In genomic region chr1:226675720-226676357, GRCh38 we compare ENCODE assay signal across 7 cellular contexts.
DNase-seq lines count a peak whose midpoint lies in the region; ATAC-seq and TF ChIP-seq lines count a peak whose summit lies in the region.

No MANE protein-coding gene starts in this region.

- no peak overlapping the region for H3K4me3 ChIP-seq in HL-60 (replicated peaks; ENCODE audit: insufficient read depth, low read length)
- no peak overlapping the region for H3K4me3 ChIP-seq in esophagus (ENCODE audit: low read depth in 1 of 2, low read length in 2 of 2)

- TF ChIP-seq CTCF in HL-60 (IDR thresholded peaks at IDR 0.05; ENCODE audit: insufficient read depth, low read length) (no peak), activated B cell treated with CpG ODN at 0.5 μM for 24 hours (IDR thresholded peaks at IDR 0.05) (no peak)

- DNase-seq in HL-60 (ENCODE audit: low read depth in 1 of 2, low spot score in 1 of 2) (no peak), activated B cell treated with CpG ODN at 0.5 μM for 24 hours (no peak), NCI-H1694 treated with DMSO at 0.1 percent for 48 hours (lab: John Stamatoyannopoulos, UW) (no peak)
- no peak for DNase-seq in stimulated activated effector memory CD8-positive, alpha-beta T cell treated with anti-CD3 and anti-CD28 coated beads, Interleukin-12 subunit alpha, Interleukin-12 subunit beta, amount 100 ng/mL, for 72 hours (ENCODE audit: low spot score in 2 of 2)

- no peaks in the 10 kb centered on the region for H3K27me3 ChIP-seq in HL-60 (ENCODE audit: insufficient read depth, poor library complexity, severe bottlenecking)
- H3K27me3 ChIP-seq in esophagus (ENCODE audit: control insufficient read depth in 1 of 2, insufficient read depth in 2 of 2, low read length in 2 of 2): no peaks in the 10 kb centered on the region

- peaks cover 47% of the 10 kb centered on the region for H3K36me3 Mint-ChIP-seq in activated B cell treated with CpG ODN at 0.5 μM for 24 hours (ENCODE audit: low read depth)
- H3K36me3 Mint-ChIP-seq in stimulated activated effector memory CD8-positive, alpha-beta T cell treated with anti-CD3 and anti-CD28 coated beads, Interleukin-12 subunit alpha, Interleukin-12 subunit beta, amount 100 ng/mL, for 72 hours: peaks cover 53% of the 10 kb centered on the region

- H3K27ac Mint-ChIP-seq in activated B cell treated with CpG ODN at 0.5 μM for 24 hours: peak overlapping the region; percentile 98
- H3K27ac Mint-ChIP-seq in stimulated activated effector memory CD8-positive, alpha-beta T cell treated with anti-CD3 and anti-CD28 coated beads, Interleukin-12 subunit alpha, Interleukin-12 subunit beta, amount 100 ng/mL, for 72 hours: peak overlapping the region; percentile 92

- H3K4me1 ChIP-seq in esophagus (ENCODE audit: control insufficient read depth in 2 of 2, insufficient read depth in 2 of 2, low read length in 1 of 2): peaks cover 12 to 22% of the 10 kb centered on the region in 2 donors

- no peaks in the 10 kb centered on the region for H3K36me3 ChIP-seq in esophagus (ENCODE audit: control insufficient read depth in 2 of 2, insufficient read depth in 2 of 2, low read length in 1 of 2)

- no peaks in the 10 kb centered on the region for H3K9me3 ChIP-seq in esophagus (ENCODE audit: control insufficient read depth in 2 of 2, insufficient read depth in 1 of 2, low read depth in 1 of 2, low read length in 1 of 2)

- H3K27me3 Mint-ChIP-seq in activated B cell treated with CpG ODN at 0.5 μM for 24 hours: no peaks in the 10 kb centered on the region

- peak overlapping the region; percentile 80 for H3K27ac ChIP-seq in HL-60 (replicated peaks)
- peak overlapping the region; percentile 77 to 87 for H3K27ac ChIP-seq in esophagus (ENCODE audit: low read depth in 2 of 2, low read length in 1 of 2)

- CTCF ChIA-PET in activated B cell treated with CpG ODN at 0.5 μM for 24 hours (lab: Charles Lee): interaction anchor here (1.7 to 2.7 kb wide), 3 partner anchors 13 to 14 kb away, joined by 8 to 13 read pairs (median 10); no protein-coding TSS in a partner anchor

- intact Hi-C loops in activated B cell treated with CpG ODN at 0.5 μM for 24 hours (cut with micrococcal nuclease): loop anchor here (1.0 to 10.0 kb wide), 6 partner anchors 13 to 551 kb away; partner anchors contain the start of gene ITPKB

- WGBS in esophagus, 2 donors: 72 to 75% methylated on average over 7 of the region's 7 CpGs

- no peaks in the 10 kb centered on the region for H3K9me3 Mint-ChIP-seq in activated B cell treated with CpG ODN at 0.5 μM for 24 hours
- no peaks in the 10 kb centered on the region for H3K9me3 Mint-ChIP-seq in stimulated activated effector memory CD8-positive, alpha-beta T cell treated with anti-CD3 and anti-CD28 coated beads, Interleukin-12 subunit alpha, Interleukin-12 subunit beta, amount 100 ng/mL, for 72 hours

- POLR2A ChIA-PET in activated B cell treated with CpG ODN at 0.5 μM for 24 hours (lab: Charles Lee): interaction anchor here (0.5 to 21.1 kb wide), 16 partner anchors 8 to 80 kb away, joined by 3 to 451 read pairs (median 12); partner anchors contain the start of gene ITPKB

- peak overlapping the region; percentile 95 for H3K4me3 Mint-ChIP-seq in activated B cell treated with CpG ODN at 0.5 μM for 24 hours
- H3K4me3 Mint-ChIP-seq in stimulated activated effector memory CD8-positive, alpha-beta T cell treated with anti-CD3 and anti-CD28 coated beads, Interleukin-12 subunit alpha, Interleukin-12 subunit beta, amount 100 ng/mL, for 72 hours: peak overlapping the region; percentile 64

- peaks cover 99% of the 10 kb centered on the region for H3K4me1 Mint-ChIP-seq in activated B cell treated with CpG ODN at 0.5 μM for 24 hours
- H3K4me1 Mint-ChIP-seq in stimulated activated effector memory CD8-positive, alpha-beta T cell treated with anti-CD3 and anti-CD28 coated beads, Interleukin-12 subunit alpha, Interleukin-12 subunit beta, amount 100 ng/mL, for 72 hours: peaks cover 98% of the 10 kb centered on the region

- no peak for ATAC-seq in activated B cell treated with CpG ODN at 0.5 μM for 24 hours (ENCODE audit: low read depth)
- ATAC-seq in stimulated activated effector memory CD8-positive, alpha-beta T cell treated with anti-CD3 and anti-CD28 coated beads, Interleukin-12 subunit alpha, Interleukin-12 subunit beta, amount 100 ng/mL, for 72 hours: no peak
- ATAC-seq in HG02588 (IDR thresholded peaks at IDR 0.05; ENCODE audit: unreplicated experiment): no peak
- no peak for ATAC-seq in HG02798 (IDR thresholded peaks at IDR 0.05; ENCODE audit: poor library complexity, unreplicated experiment)
